ENCODE assay signal across 8 cellular contexts in the genomic region with DNA sequence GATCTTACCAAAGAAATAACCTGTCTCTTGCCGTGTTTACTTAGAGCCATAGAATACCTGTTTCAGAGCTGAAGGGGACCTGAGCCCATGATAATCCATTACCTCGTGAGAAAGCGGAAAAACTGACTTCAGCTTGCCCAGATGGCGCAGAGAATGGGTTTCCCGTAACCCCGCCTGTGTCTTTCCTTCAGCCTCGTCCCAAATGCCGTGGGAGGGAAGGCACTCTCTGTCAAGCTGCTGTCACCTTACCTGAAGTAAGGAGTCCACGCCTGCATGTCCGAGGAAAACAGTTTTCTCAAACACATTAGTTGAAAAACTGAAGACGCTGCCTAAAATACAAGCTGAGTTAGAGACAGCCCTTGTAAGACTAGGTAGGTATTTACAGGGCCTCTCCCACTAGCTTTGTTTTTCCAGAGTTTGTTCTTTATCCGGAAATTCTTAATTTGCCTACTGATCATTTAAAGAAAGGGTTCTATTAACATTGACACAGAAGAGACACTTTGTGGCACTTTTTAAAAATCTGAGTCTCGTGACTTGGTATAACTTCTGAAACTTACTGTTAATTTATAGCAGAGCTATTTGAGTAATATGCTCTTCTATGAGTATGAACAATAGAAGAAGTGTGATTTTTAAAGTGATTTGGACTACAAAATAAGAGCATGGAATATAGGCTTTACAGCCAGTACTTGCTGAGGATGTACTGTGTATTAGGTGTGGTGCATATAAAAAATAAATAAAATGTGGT. TPM values are rescaled to one million over a fixed set of nuclear protein-coding genes. Genes with fewer than 3 reads are reported as not detected.
DNase-seq lines count a peak whose midpoint lies in the region; ATAC-seq and TF ChIP-seq lines count a peak whose summit lies in the region.

No MANE protein-coding gene starts in this region.

- intact Hi-C loops in cardiac septum (cut with DNase I) (loop anchor here (1.0 to 5.0 kb wide), 3 partner anchors 130 to 348 kb away; a partner anchor contains a TSS), ascending aorta (cut with DNase I) (loop anchor here (1.0 to 10.0 kb wide), 9 partner anchors 57 to 1662 kb away; a partner anchor contains a TSS), spleen (cut with DNase I; ENCODE audit: low total_unique reads) (loop anchor here (5.0 kb wide), 2 partner anchors 128 to 278 kb away; a partner anchor contains a TSS)

- H3K27ac ChIP-seq in cardiac muscle cell (peak overlapping the region; percentile 98), ascending aorta (peak overlapping the region; percentile 95 to 96), spleen (peak overlapping the region; percentile 95 to 100 (median 98))

- no peaks in the 10 kb centered on the region for H3K9me3 ChIP-seq in cardiac muscle cell (ENCODE audit: low read depth)
- H3K9me3 ChIP-seq in ascending aorta = no peaks in the 10 kb centered on the region
- H3K9me3 ChIP-seq in spleen = peaks cover 0 to 10% (median 8%) of the 10 kb centered on the region in 8 donors

- TF ChIP-seq CTCF in cardiac muscle cell (IDR thresholded peaks at IDR 0.05; ENCODE audit: low read depth, low read length) (no peak), ascending aorta (IDR thresholded peaks at IDR 0.05) (no peak), spleen (IDR thresholded peaks at IDR 0.05 in 8 of 11, conservative IDR thresholded peaks at IDR 0.05 in 3 of 11) (no peak)

- peak in 1 of 2 donors; percentile 32 for DNase-seq in cardiac muscle cell (ENCODE audit: low read depth in 1 of 2, low spot score in 1 of 2)
- DNase-seq in cardiac septum (ENCODE audit: low spot score) = no peak
- peak; percentile 51 for DNase-seq in RKO (ENCODE audit: low spot score)
- peak in 1 of 2 donors; percentile 67 for DNase-seq in ascending aorta (ENCODE audit: low spot score in 2 of 2)
- peak; percentile 34 for DNase-seq in iPS-NIHi7 (ENCODE audit: extremely low spot score)
- peak; percentile 83 for DNase-seq in spleen
- DNase-seq in NCI-H1930 (lab: John Stamatoyannopoulos, UW) = no peak

- WGBS in spleen, 5 donors = 6 to 10% (median 7%) methylated on average over 13 of the region's 13 CpGs

- H3K4me3 ChIP-seq in cardiac muscle cell = peak overlapping the region; percentile 54
- H3K4me3 ChIP-seq in ascending aorta = peak overlapping the region; percentile 71 to 85
- H3K4me3 ChIP-seq in spleen = peak overlapping the region; percentile 52 to 96 (median 63)

- no peak for TF ChIP-seq POLR2A in spleen (IDR thresholded peaks at IDR 0.05)

- H3K36me3 ChIP-seq in cardiac muscle cell (peaks cover 12% of the 10 kb centered on the region), ascending aorta (peaks cover 3 to 22% of the 10 kb centered on the region in 2 donors), spleen (peaks cover 0 to 40% (median 22%) of the 10 kb centered on the region in 6 donors)

- ATAC-seq in GM21515 (IDR thresholded peaks at IDR 0.05; ENCODE audit: unreplicated experiment) = no peak

- H3K27me3 ChIP-seq in cardiac muscle cell (no peaks in the 10 kb centered on the region), ascending aorta (no peaks in the 10 kb centered on the region), spleen (replicated peaks in 1 of 7) (no peaks in the 10 kb centered on the region)

- H3K4me1 ChIP-seq in cardiac muscle cell (ENCODE audit: low read depth) = peaks cover 9% of the 10 kb centered on the region
- H3K4me1 ChIP-seq in ascending aorta = peaks cover 0 to 18% of the 10 kb centered on the region in 2 donors
- peaks cover 28 to 63% (median 40%) of the 10 kb centered on the region in 6 donors for H3K4me1 ChIP-seq in spleen

RNA-seq across cellular contexts. Expression of a gene that starts 1.3 kb away (rescaled TPM):
- total RNA-seq in cardiac muscle cell = 22.5 and 23.3 TPM in 2 replicates
- 29.7 and 32.8 TPM in 2 replicates for polyA plus RNA-seq in cardiac muscle cell
- 32.9 TPM for total RNA-seq in cardiac septum
- 43.5 TPM for total RNA-seq in ascending aorta
- 10 to 100 TPM; 40.8 to 61.8 (median 51.0) TPM for total RNA-seq in spleen
- polyA plus RNA-seq in spleen = 1 to 10 TPM; 9.0 to 9.9 (median 9.2) TPM

Comparison
In these comparisons a context has a peak if more than half of its experiments do, and no peak if none do; other contexts are left out.
1. DNase-seq: peak in RKO (single experiment), iPS-NIHi7 (single experiment) and spleen (single experiment); none in cardiac septum (single experiment) and NCI-H1930 (0 of 2).
2. Peak in every context shown above with its lines, with median percentiles within 50 percentile points of each other: H3K27ac ChIP-seq and H3K4me3 ChIP-seq.